ENCODE assay signal across 27 cellular contexts in the genomic region with DNA sequence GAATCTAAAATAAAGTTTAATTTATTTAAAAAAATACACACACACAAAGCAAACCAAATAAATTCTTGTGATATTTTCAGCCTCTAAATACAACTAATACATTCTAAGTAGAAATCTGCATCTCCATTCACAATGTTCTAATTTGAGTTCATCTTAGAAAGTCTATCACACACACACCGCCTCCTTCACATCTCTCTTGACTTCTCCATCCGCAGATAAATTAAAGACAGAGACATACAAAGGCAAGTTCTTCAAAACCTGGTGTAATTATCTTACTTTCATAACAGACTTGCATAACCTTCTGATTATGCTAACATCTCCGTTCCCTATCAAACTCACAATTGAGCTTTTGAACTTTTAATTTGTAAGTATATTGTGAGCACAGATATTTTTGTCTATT.
DNase-seq lines count a peak whose midpoint lies in the region; ATAC-seq and TF ChIP-seq lines count a peak whose summit lies in the region.
"Had no signal": no experiment of that assay in that cellular context is flagged by ENCODE, and none has a peak within 500 bp of the region (broad histone marks: within the 10 kb centered on the region; RNA-seq: fewer than 3 reads in every experiment).

No MANE protein-coding gene starts in this region.

- ATAC-seq in left cardiac atrium: no peak
- ATAC-seq in GM21576 (IDR thresholded peaks at IDR 0.05; ENCODE audit: unreplicated experiment): no peak
- ATAC-seq: A549; CD8-positive, alpha-beta T cell had no signal

- H3K27me3 Mint-ChIP-seq in neural crest cell (ENCODE audit: low read depth): no peaks in the 10 kb centered on the region
- H3K27me3 Mint-ChIP-seq: B cell; CD4-positive, alpha-beta memory T cell; CD4-positive, alpha-beta T cell; CD4-positive, CD25-positive, alpha-beta regulatory T cell; CD8-positive, alpha-beta memory T cell had no signal

- intact Hi-C loops in left cardiac atrium (cut with DNase I): no loop called here

- no peak overlapping the region for H3K4me3 Mint-ChIP-seq in neural crest cell
- H3K4me3 Mint-ChIP-seq: B cell; CD14-positive monocyte; CD4-positive, alpha-beta memory T cell; CD4-positive, alpha-beta T cell; CD4-positive, CD25-positive, alpha-beta regulatory T cell; CD8-positive, alpha-beta memory T cell; CD8-positive, alpha-beta T cell had no signal

- H3K4me1 Mint-ChIP-seq in neural crest cell: no peaks in the 10 kb centered on the region
- H3K4me1 Mint-ChIP-seq: B cell; CD14-positive monocyte; CD4-positive, alpha-beta memory T cell; CD4-positive, CD25-positive, alpha-beta regulatory T cell; CD8-positive, alpha-beta memory T cell had no signal

- no peaks in the 10 kb centered on the region for H3K36me3 Mint-ChIP-seq in neural crest cell (ENCODE audit: low read depth)
- H3K36me3 Mint-ChIP-seq: CD14-positive monocyte; CD4-positive, alpha-beta memory T cell; CD4-positive, CD25-positive, alpha-beta regulatory T cell; CD8-positive, alpha-beta memory T cell; CD8-positive, alpha-beta T cell had no signal

- TF ChIP-seq CTCF in neural crest cell (conservative IDR thresholded peaks at IDR 0.05): no peak

- H3K27ac Mint-ChIP-seq in neural crest cell (ENCODE audit: unreplicated experiment): peak overlapping the region; percentile 36
- H3K27ac Mint-ChIP-seq: B cell; CD14-positive monocyte; CD4-positive, alpha-beta memory T cell; CD4-positive, alpha-beta T cell; CD4-positive, CD25-positive, alpha-beta regulatory T cell; CD8-positive, alpha-beta memory T cell; CD8-positive, alpha-beta T cell had no signal

- no peaks in the 10 kb centered on the region for H3K9me3 Mint-ChIP-seq in neural crest cell

- DNase-seq in neural crest cell (ENCODE audit: low read depth, low spot score): no peak
- DNase-seq in putamen (ENCODE audit: low spot score): peak; percentile 69
- no peak for DNase-seq in left cardiac atrium
- DNase-seq: 8988T; ACHN; AML-193; BE2C; C1 segment of cervical spinal cord; Caco-2; Calu3; CD4-positive, alpha-beta memory T cell; CD4-positive, alpha-beta T cell; CD4-positive, CD25-positive, alpha-beta regulatory T cell; CD8-positive, alpha-beta memory T cell; CD8-positive, alpha-beta T cell; COR-L47; DMS 273 treated with DMSO at 0.1 percent for 48 hours; DMS153; DMS53; DMS79; DMS79 treated with DMSO at 0.1 percent for 48 hours; DND-41; EL had no signal
